Comparison of ENCODE assay signal across 12 cellular contexts in genomic region chr12:26226119-26226518, GRCh38. TPM values are rescaled to one million over a fixed set of nuclear protein-coding genes. Genes with fewer than 3 reads are reported as not detected.
DNase-seq lines count a peak whose midpoint lies in the region; ATAC-seq and TF ChIP-seq lines count a peak whose summit lies in the region.
"Had no signal": no experiment of that assay in that cellular context is flagged by ENCODE, and none has a peak within 500 bp of the region (broad histone marks: within the 10 kb centered on the region; RNA-seq: fewer than 3 reads in every experiment).

No MANE protein-coding gene starts in this region.

- no peak for TF ChIP-seq CTCF in coronary artery (IDR thresholded peaks at IDR 0.05)
- TF ChIP-seq CTCF in mesothelial cell of epicardium (IDR thresholded peaks at IDR 0.05; ENCODE audit: unreplicated experiment): no peak
- TF ChIP-seq CTCF in stomach (IDR thresholded peaks at IDR 0.05): no peak
- TF ChIP-seq CTCF in upper lobe of right lung (IDR thresholded peaks at IDR 0.05): no peak

- no peak for TF ChIP-seq EP300 in stomach (IDR thresholded peaks at IDR 0.05)

- ATAC-seq in GM19023 (IDR thresholded peaks at IDR 0.05; ENCODE audit: unreplicated experiment) (no peak), upper lobe of right lung (no peak)
- no peak for ATAC-seq in effector memory CD8-positive, alpha-beta T cell (replicated peaks)
- ATAC-seq: CD8-positive, alpha-beta T cell had no signal

- no peaks in the 10 kb centered on the region for H3K36me3 ChIP-seq in HUES64 (ENCODE audit: insufficient read depth, low read length)
- no peaks in the 10 kb centered on the region for H3K36me3 ChIP-seq in stomach
- H3K36me3 ChIP-seq in upper lobe of right lung: no peaks in the 10 kb centered on the region

- no peak for TF ChIP-seq POLR2A in stomach (IDR thresholded peaks at IDR 0.05)

- H3K4me3 Mint-ChIP-seq in mesothelial cell of epicardium: peak overlapping the region; percentile 71
- no peak overlapping the region for H3K4me3 Mint-ChIP-seq in effector memory CD8-positive, alpha-beta T cell
- H3K4me3 Mint-ChIP-seq: activated naive CD8-positive, alpha-beta T cell; CD8-positive, alpha-beta T cell had no signal

- peak overlapping the region; percentile 55 for H3K4me3 ChIP-seq in HUES64 (ENCODE audit: low read length)
- peak overlapping the region; percentile 62 for H3K4me3 ChIP-seq in coronary artery
- H3K4me3 ChIP-seq in stomach: peak overlapping the region; percentile 43 to 45 (median 44)
- no peak overlapping the region for H3K4me3 ChIP-seq in upper lobe of right lung
- H3K4me3 ChIP-seq: SJSA1 had no signal

- intact Hi-C loops in stomach (cut with DNase I; ENCODE audit: low total_unique reads) (no loop called here), upper lobe of right lung (cut with DNase I) (no loop called here)

- H3K9me3 ChIP-seq in HUES64 (ENCODE audit: insufficient read depth, low read depth, low read length): no peaks in the 10 kb centered on the region
- no peaks in the 10 kb centered on the region for H3K9me3 ChIP-seq in stomach
- no peaks in the 10 kb centered on the region for H3K9me3 ChIP-seq in upper lobe of right lung
- H3K9me3 ChIP-seq: SJSA1 had no signal

- H3K4me1 ChIP-seq in HUES64 (ENCODE audit: insufficient read depth, low read length) (no peaks in the 10 kb centered on the region; the same call in 1 of the 2 replicates), stomach (peaks cover 0 to 15% (median 9%) of the 10 kb centered on the region in 4 donors), upper lobe of right lung (peaks cover 9% of the 10 kb centered on the region)

- no peaks in the 10 kb centered on the region for H3K36me3 Mint-ChIP-seq in mesothelial cell of epicardium
- H3K36me3 Mint-ChIP-seq in effector memory CD8-positive, alpha-beta T cell (ENCODE audit: insufficient read depth): no peaks in the 10 kb centered on the region
- H3K36me3 Mint-ChIP-seq: activated naive CD8-positive, alpha-beta T cell; CD8-positive, alpha-beta T cell had no signal

- peaks cover 23% of the 10 kb centered on the region for H3K27me3 Mint-ChIP-seq in mesothelial cell of epicardium (ENCODE audit: low read depth)
- H3K27me3 Mint-ChIP-seq in effector memory CD8-positive, alpha-beta T cell: peaks cover 37 to 52% of the 10 kb centered on the region in 2 donors

- no peak for DNase-seq in coronary artery (ENCODE audit: low spot score)
- no peak for DNase-seq in mesothelial cell of epicardium (ENCODE audit: low spot score in 2 of 2, unreplicated experiment in 2 of 2)
- no peak for DNase-seq in stomach
- no peak for DNase-seq in effector memory CD8-positive, alpha-beta T cell
- DNase-seq in upper lobe of right lung: no peak
- DNase-seq in GM03348 (ENCODE audit: low spot score): no peak
- DNase-seq: CD8-positive, alpha-beta T cell; NCI-H226 had no signal

- no peak overlapping the region for H3K9ac ChIP-seq in HUES64 (ENCODE audit: low read depth, low read length)

- H3K4me1 Mint-ChIP-seq in mesothelial cell of epicardium: peaks cover 22% of the 10 kb centered on the region
- H3K4me1 Mint-ChIP-seq in effector memory CD8-positive, alpha-beta T cell (ENCODE audit: low read depth in 2 of 2): no peaks in the 10 kb centered on the region

- no peak overlapping the region for H3K27ac Mint-ChIP-seq in mesothelial cell of epicardium
- no peak overlapping the region for H3K27ac Mint-ChIP-seq in effector memory CD8-positive, alpha-beta T cell
- H3K27ac Mint-ChIP-seq: activated naive CD8-positive, alpha-beta T cell; CD8-positive, alpha-beta T cell had no signal

- H3K27me3 ChIP-seq in HUES64 (ENCODE audit: insufficient read depth, low read length) (peaks cover 56% of the 10 kb centered on the region), stomach (peaks cover 0 to 13% (median 11%) of the 10 kb centered on the region in 3 donors), upper lobe of right lung (peaks cover 7% of the 10 kb centered on the region)
- H3K27me3 ChIP-seq: SJSA1 had no signal

- no peak overlapping the region for H3K27ac ChIP-seq in HUES64 (ENCODE audit: low read depth, low read length)
- H3K27ac ChIP-seq in coronary artery: no peak overlapping the region
- H3K27ac ChIP-seq in stomach: peak overlapping the region in 1 of 5 donors; percentile 65
- H3K27ac ChIP-seq in upper lobe of right lung: no peak overlapping the region
- H3K27ac ChIP-seq: SJSA1 had no signal

- no peaks in the 10 kb centered on the region for H3K9me3 Mint-ChIP-seq in mesothelial cell of epicardium
- no peaks in the 10 kb centered on the region for H3K9me3 Mint-ChIP-seq in effector memory CD8-positive, alpha-beta T cell
- H3K9me3 Mint-ChIP-seq: CD8-positive, alpha-beta T cell had no signal

- WGBS in HUES64: 48% methylated on average over 10 of the region's 10 CpGs
- WGBS in stomach, 5 donors: 65 to 69% (median 68%) methylated on average over 10 of the region's 10 CpGs

RNA-seq across cellular contexts. Expression of gene SSPN, which starts 30.7 kb away (rescaled TPM):
- 0.50 TPM for polyA plus RNA-seq in HUES64 (2013, experiment 1 of 2)
- polyA plus RNA-seq in HUES64 (2013, experiment 2 of 2): 1.3 TPM
- total RNA-seq in mesothelial cell of epicardium (19.4 to 26.8 TPM (median 23.1 TPM) in 3 replicates), stomach (10 to 100 TPM in 4 of 5 donors, 1 to 10 TPM in 1; 3.5 to 52.4 (median 23.3) TPM), upper lobe of right lung (15.6 TPM)
- 1 to 10 TPM; 1.8 to 3.1 (median 2.1) TPM for polyA plus RNA-seq in stomach
- total RNA-seq: CD8-positive, alpha-beta T cell had no signal
